ENCODE assay signal across 16 cellular contexts in the genomic region with DNA sequence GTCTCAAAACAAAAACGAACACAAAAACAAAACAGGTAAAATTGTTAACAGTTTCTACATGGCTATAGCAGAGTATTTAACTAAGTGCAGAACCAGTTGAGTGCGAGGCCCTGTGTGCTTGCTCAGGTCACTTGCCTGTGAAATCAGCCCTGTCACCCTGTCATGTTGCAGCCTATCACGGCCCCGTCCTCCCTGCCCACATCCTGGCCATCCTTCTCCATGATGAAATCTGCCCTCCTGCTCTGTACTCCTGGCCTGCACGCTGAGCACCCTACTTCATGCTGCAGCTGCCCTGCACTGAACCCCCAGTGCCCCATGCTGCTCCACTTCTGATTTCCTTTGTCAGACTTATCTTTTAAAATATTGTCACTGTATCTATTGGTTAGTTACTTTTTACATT.
A peak's percentile ranks its signal among the peaks of the same experiment; 100 is the strongest.
DNase-seq lines count a peak whose midpoint lies in the region; ATAC-seq, FAIRE-seq and TF ChIP-seq lines count a peak whose summit lies in the region.
"Had no signal": no experiment of that assay in that cellular context is flagged by ENCODE, and none has a peak within 500 bp of the region (broad histone marks: within the 10 kb centered on the region; RNA-seq: fewer than 3 reads in every experiment).

No MANE protein-coding gene starts in this region.

- intact Hi-C loops in K562 (cut with micrococcal nuclease) = no loop called here

- H3K36me3 Mint-ChIP-seq in stimulated activated naive CD8-positive, alpha-beta T cell treated with anti-CD3 and anti-CD28 coated beads, Interleukin-15, Interleukin-2, amounts not matched to agents 100 ng/mL and 50 ng/mL, for 24 hours (ENCODE audit: low read depth) = no peaks in the 10 kb centered on the region

- WGBS in K562 (ENCODE audit: insufficient coverage, low coverage, missing lambda C conversion rate) = 20% methylated on average over 3 of the region's 5 CpGs

- H3K4me3 ChIP-seq in K562 = no peak overlapping the region

- no peak overlapping the region for H3K27ac ChIP-seq in K562 (ENCODE audit: extremely low read depth, low read depth, low read length)
- H3K27ac ChIP-seq: C4-2B had no signal

- POLR2A ChIA-PET in K562 (lab: Yijun Ruan, JAX) = no interaction called here

- peak overlapping the region; percentile 36 for H3K27ac Mint-ChIP-seq in stimulated activated naive CD8-positive, alpha-beta T cell treated with anti-CD3 and anti-CD28 coated beads, Interleukin-15, Interleukin-2, amounts not matched to agents 100 ng/mL and 50 ng/mL, for 24 hours
- H3K27ac Mint-ChIP-seq: T-helper 1 cell treated with Interleukin-12 subunit alpha and Interleukin-12 subunit beta and Interleukin-4 antibody, amounts not matched to agents 30 μg/mL and 1 μg/mL, for 36 hours had no signal

- H3K36me3 ChIP-seq in K562 (ENCODE audit: control insufficient read depth, insufficient read depth, low read length) = no peaks in the 10 kb centered on the region

- no peaks in the 10 kb centered on the region for H3K9me3 ChIP-seq in K562 (replicated peaks; ENCODE audit: control insufficient read depth, insufficient read depth, low read depth, low read length)

- no peak for TF ChIP-seq CTCF in K562 (IDR thresholded peaks at IDR 0.05 in 2 of 3, conservative IDR thresholded peaks at IDR 0.05 in 1 of 3; ENCODE audit: insufficient read depth in 2 of 3, low read depth in 1 of 3, low read length in 3 of 3)

- peak overlapping the region; percentile 30 for H3K4me3 Mint-ChIP-seq in stimulated activated naive CD8-positive, alpha-beta T cell treated with anti-CD3 and anti-CD28 coated beads, Interleukin-15, Interleukin-2, amounts not matched to agents 100 ng/mL and 50 ng/mL, for 24 hours
- H3K4me3 Mint-ChIP-seq: T-helper 1 cell treated with Interleukin-12 subunit alpha and Interleukin-12 subunit beta and Interleukin-4 antibody, amounts not matched to agents 30 μg/mL and 1 μg/mL, for 36 hours had no signal

- no peaks in the 10 kb centered on the region for H3K4me1 Mint-ChIP-seq in stimulated activated naive CD8-positive, alpha-beta T cell treated with anti-CD3 and anti-CD28 coated beads, Interleukin-15, Interleukin-2, amounts not matched to agents 100 ng/mL and 50 ng/mL, for 24 hours (ENCODE audit: low read depth)

- no peak for TF ChIP-seq RAD21 in K562 (CRISPR knock-in tag; conservative IDR thresholded peaks at IDR 0.05 in 1 of 2, IDR thresholded peaks at IDR 0.05 in 1 of 2)

- no peak overlapping the region for H3K4me2 ChIP-seq in K562 (ENCODE audit: insufficient read depth, low read length)

- H3K27me3 Mint-ChIP-seq in stimulated activated naive CD8-positive, alpha-beta T cell treated with anti-CD3 and anti-CD28 coated beads, Interleukin-15, Interleukin-2, amounts not matched to agents 100 ng/mL and 50 ng/mL, for 24 hours = no peaks in the 10 kb centered on the region

- no peaks in the 10 kb centered on the region for H3K27me3 ChIP-seq in K562 (ENCODE audit: control insufficient read depth in 2 of 2, insufficient read depth in 2 of 2, low read length in 2 of 2)

- DNase-seq in NCI-H1092 treated with DMSO at 0.1 percent for 48 hours (lab: John Stamatoyannopoulos, UW) (peak; percentile 44), NCI-H1092 (lab: John Stamatoyannopoulos, UW) (no peak), K562 (ENCODE audit: extremely low read depth in 1 of 4, low spot score in 3 of 4) (no peak), cerebellum (ENCODE audit: low spot score) (no peak), NOMO-1 (lab: John Stamatoyannopoulos, UW; ENCODE audit: unreplicated experiment in 2 of 2) (no peak)
- no peak for DNase-seq in stimulated activated naive CD8-positive, alpha-beta T cell treated with anti-CD3 and anti-CD28 coated beads, Interleukin-15, Interleukin-2, amounts not matched to agents 100 U/mL and 50 U/mL, for 24 hours
- no peak for DNase-seq in NK-92 treated with Interleukin-12 subunit alpha and Interleukin-12 subunit beta, amount 100 ng/mL, for 24 hours (lab: John Stamatoyannopoulos, UW)
- DNase-seq: COR-L47, H7, Karpas-422, MM.1S, SHP77 treated with DMSO at 0.1 percent for 48 hours had no signal

- CTCF ChIA-PET in K562 (lab: Yijun Ruan, JAX; ENCODE audit: low intra/inter-chr PET ratio) = no interaction called here

- no peak overlapping the region; a peak in 1 of 4 replicates for H3K9ac ChIP-seq in K562 (ENCODE audit: insufficient read depth in 1 of 2, low read depth in 2 of 2, low read length in 2 of 2)

- FAIRE-seq in K562 (lab: Jason Lieb, UNC) = no peak
- FAIRE-seq: RCC 7860 had no signal

- no peaks in the 10 kb centered on the region for H3K9me3 Mint-ChIP-seq in stimulated activated naive CD8-positive, alpha-beta T cell treated with anti-CD3 and anti-CD28 coated beads, Interleukin-15, Interleukin-2, amounts not matched to agents 100 ng/mL and 50 ng/mL, for 24 hours
- H3K9me3 Mint-ChIP-seq: T-helper 1 cell treated with Interleukin-12 subunit alpha and Interleukin-12 subunit beta and Interleukin-4 antibody, amounts not matched to agents 30 μg/mL and 1 μg/mL, for 36 hours had no signal

- no peaks in the 10 kb centered on the region for H4K20me1 ChIP-seq in K562 (replicated peaks; ENCODE audit: control insufficient read depth, insufficient read depth, low read length)

- no peaks in the 10 kb centered on the region for H3K79me2 ChIP-seq in K562 (ENCODE audit: control insufficient read depth, insufficient read depth, low read length)

- no peak for ATAC-seq in stimulated activated naive CD8-positive, alpha-beta T cell treated with anti-CD3 and anti-CD28 coated beads, Interleukin-15, Interleukin-2, amounts not matched to agents 100 U/mL and 50 U/mL, for 24 hours
- peak; percentile 31; the same call in 1 of the 3 replicates for ATAC-seq in K562

- no peak for TF ChIP-seq EP300 in K562 (IDR thresholded peaks at IDR 0.05; ENCODE audit: low read length)

- H3K4me1 ChIP-seq in K562 (replicated peaks in 1 of 2; ENCODE audit: control insufficient read depth in 2 of 2, insufficient read depth in 2 of 2, low read length in 2 of 2) = no peaks in the 10 kb centered on the region

- H2AFZ ChIP-seq in K562 (ENCODE audit: low read depth, low read length) = no peak overlapping the region

- TF ChIP-seq POLR2A in K562 (conservative IDR thresholded peaks at IDR 0.05) = no peak

- in situ Hi-C loops in K562 (cut with MboI) = no loop called here

- no peaks in the 10 kb centered on the region for H3K9me1 ChIP-seq in K562 (ENCODE audit: control insufficient read depth, insufficient read depth, low read length)

- no TSS peak for BruUV-seq in K562 (replicated peaks; lab: Mats Ljungman, UMichigan)

TF ChIP-seq in K562, 482 proteins besides CTCF, POLR2A, EP300 and RAD21 (continues in another document):
- TF ChIP-seq, protein P1, sequence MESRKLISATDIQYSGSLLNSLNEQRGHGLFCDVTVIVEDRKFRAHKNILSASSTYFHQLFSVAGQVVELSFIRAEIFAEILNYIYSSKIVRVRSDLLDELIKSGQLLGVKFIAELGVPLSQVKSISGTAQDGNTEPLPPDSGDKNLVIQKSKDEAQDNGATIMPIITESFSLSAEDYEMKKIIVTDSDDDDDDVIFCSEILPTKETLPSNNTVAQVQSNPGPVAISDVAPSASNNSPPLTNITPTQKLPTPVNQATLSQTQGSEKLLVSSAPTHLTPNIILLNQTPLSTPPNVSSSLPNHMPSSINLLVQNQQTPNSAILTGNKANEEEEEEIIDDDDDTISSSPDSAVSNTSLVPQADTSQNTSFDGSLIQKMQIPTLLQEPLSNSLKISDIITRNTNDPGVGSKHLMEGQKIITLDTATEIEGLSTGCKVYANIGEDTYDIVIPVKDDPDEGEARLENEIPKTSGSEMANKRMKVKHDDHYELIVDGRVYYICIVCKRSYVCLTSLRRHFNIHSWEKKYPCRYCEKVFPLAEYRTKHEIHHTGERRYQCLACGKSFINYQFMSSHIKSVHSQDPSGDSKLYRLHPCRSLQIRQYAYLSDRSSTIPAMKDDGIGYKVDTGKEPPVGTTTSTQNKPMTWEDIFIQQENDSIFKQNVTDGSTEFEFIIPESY (CRISPR knock-in tag; IDR thresholded peaks at IDR 0.05) = no peak
- no peak for TF ChIP-seq ZNF695 (CRISPR knock-in tag; IDR thresholded peaks at IDR 0.05)
- TF ChIP-seq SMAD1 (IDR thresholded peaks at IDR 0.05; ENCODE audit: low read depth, low read length, partially characterized antibody) = no peak
- TF ChIP-seq NR1H2 (CRISPR knock-in tag; IDR thresholded peaks at IDR 0.05) = no peak
- no peak for TF ChIP-seq CC2D1A (IDR thresholded peaks at IDR 0.05)
- TF ChIP-seq ARNT (IDR thresholded peaks at IDR 0.05) = no peak
- TF ChIP-seq, protein P2, sequence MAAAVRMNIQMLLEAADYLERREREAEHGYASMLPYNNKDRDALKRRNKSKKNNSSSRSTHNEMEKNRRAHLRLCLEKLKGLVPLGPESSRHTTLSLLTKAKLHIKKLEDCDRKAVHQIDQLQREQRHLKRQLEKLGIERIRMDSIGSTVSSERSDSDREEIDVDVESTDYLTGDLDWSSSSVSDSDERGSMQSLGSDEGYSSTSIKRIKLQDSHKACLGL (CRISPR knock-in tag; IDR thresholded peaks at IDR 0.05; ENCODE audit: borderline replicate concordance, poor library complexity, severe bottlenecking) = no peak
- no peak for TF ChIP-seq SMARCA5 (IDR thresholded peaks at IDR 0.05)
- TF ChIP-seq, protein P3, sequence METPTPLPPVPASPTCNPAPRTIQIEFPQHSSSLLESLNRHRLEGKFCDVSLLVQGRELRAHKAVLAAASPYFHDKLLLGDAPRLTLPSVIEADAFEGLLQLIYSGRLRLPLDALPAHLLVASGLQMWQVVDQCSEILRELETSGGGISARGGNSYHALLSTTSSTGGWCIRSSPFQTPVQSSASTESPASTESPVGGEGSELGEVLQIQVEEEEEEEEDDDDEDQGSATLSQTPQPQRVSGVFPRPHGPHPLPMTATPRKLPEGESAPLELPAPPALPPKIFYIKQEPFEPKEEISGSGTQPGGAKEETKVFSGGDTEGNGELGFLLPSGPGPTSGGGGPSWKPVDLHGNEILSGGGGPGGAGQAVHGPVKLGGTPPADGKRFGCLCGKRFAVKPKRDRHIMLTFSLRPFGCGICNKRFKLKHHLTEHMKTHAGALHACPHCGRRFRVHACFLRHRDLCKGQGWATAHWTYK (CRISPR knock-in tag; IDR thresholded peaks at IDR 0.05) = no peak
- TF ChIP-seq PHB (CRISPR knock-in tag; IDR thresholded peaks at IDR 0.05) = no peak
- TF ChIP-seq, protein P4, sequence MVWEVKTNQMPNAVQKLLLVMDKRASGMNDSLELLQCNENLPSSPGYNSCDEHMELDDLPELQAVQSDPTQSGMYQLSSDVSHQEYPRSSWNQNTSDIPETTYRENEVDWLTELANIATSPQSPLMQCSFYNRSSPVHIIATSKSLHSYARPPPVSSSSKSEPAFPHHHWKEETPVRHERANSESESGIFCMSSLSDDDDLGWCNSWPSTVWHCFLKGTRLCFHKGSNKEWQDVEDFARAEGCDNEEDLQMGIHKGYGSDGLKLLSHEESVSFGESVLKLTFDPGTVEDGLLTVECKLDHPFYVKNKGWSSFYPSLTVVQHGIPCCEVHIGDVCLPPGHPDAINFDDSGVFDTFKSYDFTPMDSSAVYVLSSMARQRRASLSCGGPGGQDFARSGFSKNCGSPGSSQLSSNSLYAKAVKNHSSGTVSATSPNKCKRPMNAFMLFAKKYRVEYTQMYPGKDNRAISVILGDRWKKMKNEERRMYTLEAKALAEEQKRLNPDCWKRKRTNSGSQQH (CRISPR knock-in tag; IDR thresholded peaks at IDR 0.05) = no peak
- TF ChIP-seq ZKSCAN3 (CRISPR knock-in tag; IDR thresholded peaks at IDR 0.05) = no peak
- no peak for TF ChIP-seq RBM15 (IDR thresholded peaks at IDR 0.05; ENCODE audit: insufficient read depth, low read length)
